ENCODE assay signal across 24 cellular contexts in genomic region chr21:26837539-26837938, GRCh38. TPM values are rescaled to one million over a fixed set of nuclear protein-coding genes. Genes with fewer than 3 reads are reported as not detected.
DNase-seq lines count a peak whose midpoint lies in the region; ATAC-seq and TF ChIP-seq lines count a peak whose summit lies in the region.
"Had no signal": no experiment of that assay in that cellular context is flagged by ENCODE, and none has a peak within 500 bp of the region (broad histone marks: within the 10 kb centered on the region; RNA-seq: fewer than 3 reads in every experiment).

No MANE protein-coding gene starts in this region.

- H3K9me2 ChIP-seq in GM23248 (ENCODE audit: insufficient read depth) (no peaks in the 10 kb centered on the region), Karpas-422 (replicated peaks; ENCODE audit: insufficient read depth, low read length) (no peaks in the 10 kb centered on the region)

- H3K79me2 ChIP-seq in GM23248 (ENCODE audit: insufficient read depth) (peaks cover 24% of the 10 kb centered on the region), neural progenitor cell (ENCODE audit: low read depth) (no peaks in the 10 kb centered on the region), Karpas-422 (ENCODE audit: low read length) (no peaks in the 10 kb centered on the region)

- H3K4me1 Mint-ChIP-seq in neural progenitor cell: peaks cover 8% of the 10 kb centered on the region
- H3K4me1 Mint-ChIP-seq: CD4-positive, CD25-positive, alpha-beta regulatory T cell; naive B cell had no signal

- no peak for ATAC-seq in GM21619 (IDR thresholded peaks at IDR 0.05; ENCODE audit: unreplicated experiment)
- ATAC-seq: activated T-cell treated with anti-CD3 and anti-CD28 coated beads, Interleukin-2, amount 50 U/mL, for 72 hours; esophagus mucosa; stimulated activated effector memory CD8-positive, alpha-beta T cell treated with anti-CD3 and anti-CD28 coated beads, Interleukin-12 subunit alpha, Interleukin-12 subunit beta, amount 100 ng/mL, for 72 hours had no signal

- H3K4me2 ChIP-seq in GM23248 (ENCODE audit: unreplicated experiment): peak overlapping the region; percentile 8
- no peak overlapping the region for H3K4me2 ChIP-seq in neural progenitor cell
- no peak overlapping the region for H3K4me2 ChIP-seq in Karpas-422 (ENCODE audit: low read depth, low read length, poor library complexity, severe bottlenecking)

- H4K20me1 ChIP-seq in GM23248 (ENCODE audit: insufficient read depth): peaks cover 15% of the 10 kb centered on the region; the same call in 1 of the 2 replicates
- H4K20me1 ChIP-seq in neural progenitor cell (ENCODE audit: low read depth): no peaks in the 10 kb centered on the region
- no peaks in the 10 kb centered on the region for H4K20me1 ChIP-seq in Karpas-422 (ENCODE audit: insufficient read depth, low read depth, low read length)

- in situ Hi-C loops in GM23248 (cut with MboI): no loop called here

- WGBS in GM23248 (ENCODE audit: low coverage in 1 of 2, low lambda C conversion rate in 2 of 2, missing lambda C conversion rate in 2 of 2), 2 experiments: 85 to 90% methylated on average over 3 of the region's 3 CpGs

- TF ChIP-seq CTCF in neural progenitor cell (IDR thresholded peaks at IDR 0.05): peak; percentile 24

- H3F3A ChIP-seq in GM23248 (ENCODE audit: insufficient read depth) (peaks cover 88% of the 10 kb centered on the region), neural progenitor cell (ENCODE audit: low read depth) (peaks cover 2% of the 10 kb centered on the region)

- H2AFZ ChIP-seq in GM23248 (no peak overlapping the region), neural progenitor cell (replicated peaks) (no peak overlapping the region), Karpas-422 (ENCODE audit: low read length) (no peak overlapping the region)

- H3K27ac ChIP-seq in GM23248 (no peak overlapping the region), SJCRH30 (no peak overlapping the region), epithelial cell of prostate (peak overlapping the region; percentile 76), neural progenitor cell (no peak overlapping the region), Karpas-422 (ENCODE audit: low read length) (no peak overlapping the region), caudate nucleus (ENCODE audit: low read depth, low read length) (no peak overlapping the region)

- peaks cover 41% of the 10 kb centered on the region for H3K36me3 Mint-ChIP-seq in neural progenitor cell
- H3K36me3 Mint-ChIP-seq: CD4-positive, CD25-positive, alpha-beta regulatory T cell; naive B cell had no signal

- no peak for DNase-seq in GM23248
- peak in 1 of 2 experiments; percentile 51 for DNase-seq in SJCRH30
- no peak for DNase-seq in epithelial cell of prostate (ENCODE audit: low read depth, low spot score)
- DNase-seq in neural progenitor cell (ENCODE audit: low spot score): no peak
- DNase-seq in Karpas-422: no peak
- no peak for DNase-seq in caudate nucleus (lab: John Stamatoyannopoulos, UW)
- DNase-seq in retina: no peak
- DNase-seq: activated CD4-positive, alpha-beta T cell treated with anti-CD3 and anti-CD28 coated beads for 1 hour; activated naive CD4-positive, alpha-beta T cell treated with anti-CD3 and anti-CD28 coated beads, Interleukin-2, amount 10 ng/mL, durations not matched to agents 7 days and 5 days; activated T-cell treated with anti-CD3 and anti-CD28 coated beads, Interleukin-2, amount 50 U/mL, for 72 hours; anterior cingulate cortex; CD4-positive, CD25-positive, alpha-beta regulatory T cell; cerebellar nuclear complex; glutamatergic neuron; HCEC 1CT; naive B cell; NCI-H1092 treated with DMSO at 0.1 percent for 48 hours; NCI-H2029; NCI-H2227 treated with DMSO at 0.1 percent for 48 hours; NCI-H748 treated with DMSO at 0.1 percent for 48 hours; stimulated activated CD4-positive, alpha-beta T cell treated with anti-CD3 and anti-CD28 coated beads, Interleukin-2, amount 100 ng/mL, for 24 hours had no signal

- no peak overlapping the region for H3K4me3 Mint-ChIP-seq in neural progenitor cell
- H3K4me3 Mint-ChIP-seq: activated naive CD4-positive, alpha-beta T cell treated with anti-CD3 and anti-CD28 coated beads, Interleukin-2, amount 10 ng/mL, durations not matched to agents 7 days and 5 days; activated T-cell treated with anti-CD3 and anti-CD28 coated beads, Interleukin-2, amount 50 U/mL, for 72 hours; CD4-positive, CD25-positive, alpha-beta regulatory T cell; stimulated activated effector memory CD8-positive, alpha-beta T cell treated with anti-CD3 and anti-CD28 coated beads, Interleukin-12 subunit alpha, Interleukin-12 subunit beta, amount 100 ng/mL, for 72 hours had no signal

- H3K9me3 Mint-ChIP-seq in neural progenitor cell: no peaks in the 10 kb centered on the region
- H3K9me3 Mint-ChIP-seq: activated T-cell treated with anti-CD3 and anti-CD28 coated beads, Interleukin-2, amount 50 U/mL, for 72 hours; stimulated activated effector memory CD8-positive, alpha-beta T cell treated with anti-CD3 and anti-CD28 coated beads, Interleukin-12 subunit alpha, Interleukin-12 subunit beta, amount 100 ng/mL, for 72 hours had no signal

- peaks cover 3% of the 10 kb centered on the region for H3K27me3 Mint-ChIP-seq in neural progenitor cell (ENCODE audit: insufficient read depth, low read depth)

- H3K9ac ChIP-seq in GM23248: no peak overlapping the region
- no peak overlapping the region for H3K9ac ChIP-seq in neural progenitor cell
- H3K9ac ChIP-seq in Karpas-422 (ENCODE audit: low read length): no peak overlapping the region

- H3K27ac Mint-ChIP-seq in neural progenitor cell: no peak overlapping the region
- H3K27ac Mint-ChIP-seq: activated naive CD4-positive, alpha-beta T cell treated with anti-CD3 and anti-CD28 coated beads, Interleukin-2, amount 10 ng/mL, durations not matched to agents 7 days and 5 days; activated T-cell treated with anti-CD3 and anti-CD28 coated beads, Interleukin-2, amount 50 U/mL, for 72 hours; CD4-positive, CD25-positive, alpha-beta regulatory T cell; stimulated activated effector memory CD8-positive, alpha-beta T cell treated with anti-CD3 and anti-CD28 coated beads, Interleukin-12 subunit alpha, Interleukin-12 subunit beta, amount 100 ng/mL, for 72 hours had no signal

- no peak overlapping the region for H3K4me3 ChIP-seq in GM23248
- 0 out of 2 replicates have a peak overlapping the region, but pooled peaks have one; percentile 0 for H3K4me3 ChIP-seq in SJCRH30
- no peak overlapping the region for H3K4me3 ChIP-seq in neural progenitor cell
- H3K4me3 ChIP-seq in Karpas-422 (ENCODE audit: low read length): no peak overlapping the region

- H3K27me3 ChIP-seq in GM23248 (replicated peaks; ENCODE audit: insufficient read depth): no peaks in the 10 kb centered on the region
- no peaks in the 10 kb centered on the region; the same call in 1 of the 2 replicates for H3K27me3 ChIP-seq in SJCRH30
- H3K27me3 ChIP-seq in neural progenitor cell: no peaks in the 10 kb centered on the region
- H3K27me3 ChIP-seq in Karpas-422 (ENCODE audit: low read length): no peaks in the 10 kb centered on the region

- H3K36me3 ChIP-seq in GM23248 (ENCODE audit: low read depth) (peaks cover 61% of the 10 kb centered on the region), SJCRH30 (peaks cover 89% of the 10 kb centered on the region), neural progenitor cell (peaks cover 6% of the 10 kb centered on the region), Karpas-422 (ENCODE audit: insufficient read depth, low read length) (no peaks in the 10 kb centered on the region)

- H3K4me1 ChIP-seq in GM23248 (ENCODE audit: insufficient read depth): peaks cover 60% of the 10 kb centered on the region
- peaks cover 53% of the 10 kb centered on the region for H3K4me1 ChIP-seq in SJCRH30
- peaks cover under 1% of the 10 kb centered on the region for H3K4me1 ChIP-seq in neural progenitor cell
- H3K4me1 ChIP-seq in Karpas-422 (ENCODE audit: low read length): no peaks in the 10 kb centered on the region

- H3K9me3 ChIP-seq in GM23248 (ENCODE audit: low read depth) (no peaks in the 10 kb centered on the region), SJCRH30 (replicated peaks) (no peaks in the 10 kb centered on the region), neural progenitor cell (ENCODE audit: low read depth) (no peaks in the 10 kb centered on the region), Karpas-422 (ENCODE audit: low read length) (peaks cover 25% of the 10 kb centered on the region)

RNA-seq across cellular contexts. Expression of gene ADAMTS1, which starts 7.7 kb away (rescaled TPM):
- total RNA-seq in GM23248 (2014; rRNA removed; shearing (Covaris generic)): 165 and 166 TPM in 2 replicates
- polyA plus RNA-seq in GM23248 (2016; fragmentation: Nextera tagmentation; extraction: Ambion mirVana): 211 and 214 TPM in 2 replicates
- 188 and 220 TPM in 2 replicates for total RNA-seq in SJCRH30 (2014; rRNA removed; shearing (Covaris generic))
- total RNA-seq in neural progenitor cell (ENCODE audit: low replicate concordance): 6.7 and 7.5 TPM in 2 replicates
- total RNA-seq in Karpas-422 (2014; rRNA removed; shearing (Covaris generic); ENCODE audit: low replicate concordance): not detected in 2 replicates

Comparison
In these comparisons a context has a peak if more than half of its experiments do, and no peak if none do; other contexts are left out.
1. RNA of gene ADAMTS1, which starts 7.7 kb away (total RNA-seq): 188 to 220 TPM in SJCRH30 and 165 to 166 TPM in GM23248; 6.7 to 7.5 TPM in neural progenitor cell and not detected in Karpas-422; every median in the first group is over 10 times any median in the second.